In genomic region chr12:133130808-133131128, GRCh38 we compare ENCODE assay signal across 8 cellular contexts. TPM values are rescaled to one million over a fixed set of nuclear protein-coding genes. Genes with fewer than 3 reads are reported as not detected.
DNase-seq lines count a peak whose midpoint lies in the region; ATAC-seq, FAIRE-seq and TF ChIP-seq lines count a peak whose summit lies in the region.

No MANE protein-coding gene starts in this region.

- peak overlapping the region; percentile 95 for H3K27ac Mint-ChIP-seq in astrocyte (ENCODE audit: unreplicated experiment)

- no peaks in the 10 kb centered on the region for H3K4me1 ChIP-seq in astrocyte (ENCODE audit: insufficient read depth, low read length)

- H3K4me3 Mint-ChIP-seq in astrocyte (ENCODE audit: unreplicated experiment) = peak overlapping the region; percentile 95

- peak overlapping the region; percentile 96 for H3K27ac ChIP-seq in astrocyte (ENCODE audit: low read depth, low read length)

- no peaks in the 10 kb centered on the region for H4K20me1 ChIP-seq in astrocyte (ENCODE audit: insufficient read depth, low read length)

- peak overlapping the region; percentile 98 for H3K4me2 ChIP-seq in astrocyte (ENCODE audit: low read length)

- peaks cover 42% of the 10 kb centered on the region for H3K36me3 Mint-ChIP-seq in astrocyte (ENCODE audit: low read depth, unreplicated experiment)

- H3K79me2 ChIP-seq in astrocyte (ENCODE audit: insufficient read depth, low read length) = peaks cover 15% of the 10 kb centered on the region

- ATAC-seq in GM21786 (IDR thresholded peaks at IDR 0.05; ENCODE audit: unreplicated experiment) (no peak), GM19397 (IDR thresholded peaks at IDR 0.05; ENCODE audit: unreplicated experiment) (no peak)

- no peaks in the 10 kb centered on the region for H3K27me3 Mint-ChIP-seq in astrocyte (ENCODE audit: low read depth, unreplicated experiment)

- no peak for TF ChIP-seq CTCF in astrocyte (IDR thresholded peaks at IDR 0.05; ENCODE audit: insufficient read depth, low read depth, low read length)

- no peaks in the 10 kb centered on the region for H3K27me3 ChIP-seq in astrocyte (ENCODE audit: insufficient read depth, low read length)

- peaks cover 37% of the 10 kb centered on the region for H3K9me3 Mint-ChIP-seq in astrocyte (ENCODE audit: unreplicated experiment)

- H3K9me3 ChIP-seq in astrocyte (ENCODE audit: insufficient read depth, low read depth, low read length) = peaks cover 20% of the 10 kb centered on the region

- DNase-seq in activated naive CD4-positive, alpha-beta T cell (lab: John Stamatoyannopoulos, UW) = peak; percentile 15 to 41 (median 27)
- DNase-seq in activated naive CD4-positive, alpha-beta T cell treated with Interleukin-2 at 50 U/mL for 16 hours = no peak
- peak; percentile 69 for DNase-seq in NCI-H1417 treated with DMSO at 0.1 percent for 48 hours (lab: John Stamatoyannopoulos, UW)
- no peak for DNase-seq in astrocyte (ENCODE audit: low read depth)
- peak; percentile 5 for DNase-seq in iPS-NIHi11 (ENCODE audit: low spot score)
- DNase-seq in stimulated activated CD4-positive, alpha-beta T cell treated with anti-CD3 and anti-CD28 coated beads, Interleukin-2, amount 100 ng/mL, for 4 hours (ENCODE audit: low read depth) = peak; percentile 33

- no peak for FAIRE-seq in astrocyte (lab: Jason Lieb, UNC)

- peak overlapping the region; percentile 99 for H3K4me3 ChIP-seq in astrocyte (ENCODE audit: insufficient read depth, low read depth, low read length)

- H2AFZ ChIP-seq in astrocyte (ENCODE audit: low read depth, low read length) = peak overlapping the region; percentile 99

- peak overlapping the region; percentile 95 for H3K9ac ChIP-seq in astrocyte (ENCODE audit: low read length)

- H3K4me1 Mint-ChIP-seq in astrocyte (ENCODE audit: low read depth, unreplicated experiment) = no peaks in the 10 kb centered on the region

- H3K36me3 ChIP-seq in astrocyte (ENCODE audit: insufficient read depth, low read length) = peaks cover 6% of the 10 kb centered on the region

RNA-seq across cellular contexts. Expression of gene ZNF10, which starts 0.3 kb away (rescaled TPM):
- total RNA-seq in astrocyte = 7.3 and 7.6 TPM in 2 replicates

RNA-seq across cellular contexts. Expression of gene ZNF891, which starts 0.7 kb away (rescaled TPM):
- 1.2 TPM in 2 replicates for total RNA-seq in astrocyte

RNA-seq across cellular contexts. Expression of gene ZNF140, which starts 50.0 kb away (rescaled TPM):
- total RNA-seq in astrocyte = 17.2 and 17.6 TPM in 2 replicates

RNA-seq across cellular contexts. Expression of gene ZNF268, which starts 50.5 kb away (rescaled TPM):
- 21.0 and 24.3 TPM in 2 replicates for total RNA-seq in astrocyte

Comparison
In these comparisons a context has a peak if more than half of its experiments do, and no peak if none do; other contexts are left out.
1. DNase-seq: peak in activated naive CD4-positive, alpha-beta T cell (4 of 4), NCI-H1417 treated with DMSO at 0.1 percent for 48 hours (single experiment), iPS-NIHi11 (single experiment) and stimulated activated CD4-positive, alpha-beta T cell treated with anti-CD3 and anti-CD28 coated beads, Interleukin-2, amount 100 ng/mL, for 4 hours (single experiment); none in activated naive CD4-positive, alpha-beta T cell treated with Interleukin-2 at 50 U/mL for 16 hours (single experiment) and astrocyte (single experiment).